In the genomic region with DNA sequence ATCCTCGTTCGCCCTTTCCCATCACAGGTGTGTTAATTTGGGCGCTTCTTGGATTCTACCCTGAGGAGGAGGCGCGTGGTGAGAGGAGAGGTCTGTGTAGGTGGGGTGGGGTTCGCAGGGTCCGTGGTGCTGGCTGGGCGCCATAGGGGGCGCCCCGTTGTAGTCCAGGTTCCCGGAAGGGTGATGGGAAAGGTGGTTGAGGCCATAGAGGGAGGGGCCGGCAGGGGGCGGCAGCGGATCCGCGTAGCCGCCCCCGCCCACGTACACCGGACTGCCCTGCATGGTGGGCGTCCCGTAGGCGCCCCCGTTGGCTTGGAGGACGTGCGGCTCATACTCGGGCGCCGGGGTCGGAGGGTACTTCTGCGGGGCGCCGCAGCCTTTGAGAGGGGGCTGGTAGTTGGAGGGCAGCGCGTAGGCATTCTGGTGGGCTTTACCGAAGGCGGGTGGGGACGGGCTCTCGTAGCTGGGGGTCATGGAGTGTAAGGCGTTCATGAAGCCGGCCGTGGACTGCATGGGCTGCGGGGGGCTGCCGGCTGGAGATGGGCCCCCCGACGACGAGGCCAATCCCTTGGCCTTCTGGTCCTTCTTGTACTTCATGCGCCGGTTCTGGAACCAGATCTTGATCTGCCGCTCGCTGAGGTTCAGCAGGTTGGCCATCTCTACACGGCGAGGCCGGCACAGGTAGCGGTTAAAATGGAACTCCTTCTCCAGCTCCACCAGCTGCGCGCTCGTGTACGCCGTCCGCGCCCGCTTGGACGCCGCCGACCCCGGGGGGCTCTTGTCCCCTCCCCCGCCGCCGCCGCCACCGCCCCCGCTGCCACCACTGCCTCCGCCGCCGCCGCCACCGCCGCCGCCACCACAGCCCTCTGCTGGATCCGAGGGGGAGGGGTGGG, we compare ENCODE assay signal across 1 cellular context.
A peak's percentile ranks its signal among the peaks of the same experiment; 100 is the strongest.
TF ChIP-seq lines count a peak whose summit lies in the region.

No MANE protein-coding gene starts in this region.

TF ChIP-seq in IMR-90, 13 proteins besides CTCF, POLR2A, EP300 and RAD21:
- peak; percentile 23; the same call in 1 of the 2 replicates for TF ChIP-seq SMC3 (IDR thresholded peaks at IDR 0.05; ENCODE audit: low read depth, low read length)
- no peak for TF ChIP-seq MAFK (IDR thresholded peaks at IDR 0.05; ENCODE audit: low read depth, low read length)
